ENCODE assay signal across 8 cellular contexts in the genomic region with DNA sequence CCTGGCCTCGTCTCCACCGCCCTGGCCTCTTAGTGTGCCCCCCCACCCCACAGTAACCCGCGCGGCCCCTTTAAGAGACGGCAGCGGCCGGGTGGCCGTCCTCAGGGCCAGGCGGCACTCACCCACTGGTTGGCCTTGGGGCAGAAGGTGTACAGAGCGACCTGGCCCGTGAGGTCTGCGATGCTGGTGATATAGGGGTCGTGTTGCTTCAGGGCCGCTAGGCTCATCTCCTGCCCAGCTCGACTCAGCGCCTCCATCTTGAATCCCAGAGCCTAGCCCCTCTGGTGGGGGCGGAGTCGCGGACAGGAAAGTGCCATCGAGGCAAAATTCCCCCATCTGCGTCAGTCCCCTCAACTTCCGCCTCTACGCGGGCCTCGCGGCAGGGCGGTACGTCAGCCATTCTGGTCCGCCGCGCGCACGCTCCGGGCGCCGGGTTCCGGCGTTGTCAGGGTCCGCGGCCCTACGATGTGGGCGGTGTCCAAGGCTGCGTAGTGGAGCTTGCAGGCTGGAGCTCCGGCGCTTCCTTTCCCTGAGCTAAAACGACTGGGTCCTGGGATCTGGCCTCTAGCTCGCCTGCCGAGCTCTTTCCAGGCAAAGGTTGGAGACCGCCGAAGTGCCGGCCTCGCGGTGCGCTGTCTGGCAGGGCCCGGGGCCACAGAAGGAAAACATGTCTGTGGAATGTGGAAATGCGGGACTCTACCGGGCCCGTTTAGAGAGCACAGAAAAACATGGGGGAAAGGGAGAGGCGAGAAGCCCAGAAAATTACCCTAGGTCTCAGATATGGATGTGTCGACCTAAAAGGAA. TPM values are rescaled to one million over a fixed set of nuclear protein-coding genes. Genes with fewer than 3 reads are reported as not detected.
DNase-seq lines count a peak whose midpoint lies in the region; ATAC-seq, FAIRE-seq and TF ChIP-seq lines count a peak whose summit lies in the region.

A gene (minus strand): TSS at position 283 of the 804 bp plus-strand sequence. CDS start 26 bp downstream, at position 257.

- DNase-seq in D721Med (ENCODE audit: insufficient read length, low spot score) (peak; percentile 85), OCI-LY7 (ENCODE audit: low spot score) (peak; percentile 98), activated T-cell treated with anti-CD3 and anti-CD28 coated beads for 1 hour (ENCODE audit: low read depth) (peak; percentile 88), epidermal melanocyte (ENCODE audit: insufficient read length, low spot score) (peak; percentile 87)
- DNase-seq in stimulated activated CD8-positive, alpha-beta memory T cell treated with anti-CD3 and anti-CD28 coated beads, Interleukin-4, amount 100 ng/mL, for 1 hour (ENCODE audit: low read depth in 2 of 2, low spot score in 1 of 2): peak; percentile 87 to 88

- no peaks in the 10 kb centered on the region for H3K27me3 ChIP-seq in HUES64 (ENCODE audit: insufficient read depth, low read length)
- no peaks in the 10 kb centered on the region for H3K27me3 ChIP-seq in mononuclear cell (ENCODE audit: insufficient read depth, low read length)

- H3K27ac ChIP-seq in HUES64 (ENCODE audit: low read depth, low read length) (peak within 1 kb of the TSS; percentile 95), OCI-LY7 (ENCODE audit: low read depth, low read length, poor library complexity, severe bottlenecking) (peak within 1 kb of the TSS; percentile 53)

- under 1% methylated on average over 61 of the region's 61 CpGs for WGBS in HUES64

- peak within 1 kb of the TSS; percentile 93 for H3K9ac ChIP-seq in HUES64 (ENCODE audit: low read depth, low read length)

- no peaks in the 10 kb centered on the region for H3K9me2 ChIP-seq in OCI-LY7 (ENCODE audit: insufficient read depth, low read length)

- H3K4me1 ChIP-seq in HUES64 (ENCODE audit: insufficient read depth, low read length): no peaks in the 10 kb centered on the region; the same call in 1 of the 2 replicates
- H3K4me1 ChIP-seq in OCI-LY7 (ENCODE audit: insufficient read depth, low read length, poor library complexity, severe bottlenecking): peaks cover 19% of the 10 kb centered on the region
- H3K4me1 ChIP-seq in mononuclear cell (ENCODE audit: insufficient read depth, low read length): peaks cover 23% of the 10 kb centered on the region

- peak within 1 kb of the TSS; percentile 98 for H3K4me3 ChIP-seq in HUES64 (ENCODE audit: low read length)
- H3K4me3 ChIP-seq in OCI-LY7 (ENCODE audit: low read depth, low read length, poor library complexity, severe bottlenecking): peak within 1 kb of the TSS; percentile 97
- peak within 1 kb of the TSS; percentile 97 for H3K4me3 ChIP-seq in mononuclear cell (ENCODE audit: low read length)

- peak within 1 kb of the TSS; percentile 100 for H2AFZ ChIP-seq in OCI-LY7 (ENCODE audit: low read length)

- FAIRE-seq in D721Med (lab: Jason Lieb, UNC): no peak

- no peaks in the 10 kb centered on the region for H4K20me1 ChIP-seq in OCI-LY7 (ENCODE audit: insufficient read depth, low read length)

- H3K79me2 ChIP-seq in OCI-LY7 (ENCODE audit: insufficient read depth, low read depth, low read length): peaks cover 33% of the 10 kb centered on the region

- POLR2A ChIA-PET in OCI-LY7 (lab: Charles Lee): interaction anchor here (0.6 to 1.8 kb wide), 14 partner anchors 12 to 1592 kb away, joined by 3 to 8 read pairs (median 4); no protein-coding TSS in a partner anchor

- TF ChIP-seq CTCF in D721Med (IDR thresholded peaks at IDR 0.05; ENCODE audit: insufficient read depth, missing control alignments) (no peak), OCI-LY7 (conservative IDR thresholded peaks at IDR 0.05; ENCODE audit: low read length) (no peak)

- intact Hi-C loops in OCI-LY7 (cut with micrococcal nuclease; ENCODE audit: unreplicated experiment): loop anchor here (2.0 to 5.0 kb wide), 2 partner anchors 93 to 545 kb away; a partner anchor contains a TSS

- no TSS peak for BruUV-seq in OCI-LY7 (replicated peaks; lab: Mats Ljungman, UMichigan)

- H3K9me3 ChIP-seq in HUES64 (ENCODE audit: insufficient read depth, low read depth, low read length): no peaks in the 10 kb centered on the region
- no peaks in the 10 kb centered on the region for H3K9me3 ChIP-seq in OCI-LY7 (ENCODE audit: low read length)
- no peaks in the 10 kb centered on the region for H3K9me3 ChIP-seq in mononuclear cell (ENCODE audit: low read depth, low read length)

- CTCF ChIA-PET in OCI-LY7 (lab: Charles Lee; ENCODE audit: unreplicated experiment): interaction anchor here (0.9 kb wide), 1 partner anchor 86 kb away, joined by 3 read pairs; no protein-coding TSS in a partner anchor

- H3K36me3 ChIP-seq in HUES64 (ENCODE audit: insufficient read depth, low read length) (peaks cover 22% of the 10 kb centered on the region), OCI-LY7 (ENCODE audit: insufficient read depth, low read length) (peaks cover 17% of the 10 kb centered on the region)

- peak within 1 kb of the TSS; percentile 98 for H3K4me2 ChIP-seq in OCI-LY7 (ENCODE audit: low read length)

- peak; percentile 94 for ATAC-seq in GM21447 (IDR thresholded peaks at IDR 0.05; ENCODE audit: unreplicated experiment)

RNA-seq across cellular contexts. Expression of the gene that starts here (rescaled TPM):
- 11.9 TPM for polyA plus RNA-seq in HUES64 (2013, experiment 1 of 2)
- 15.0 TPM for polyA plus RNA-seq in HUES64 (2013, experiment 2 of 2)
- total RNA-seq in OCI-LY7 (2014; rRNA removed; shearing (Covaris generic)): 21.8 and 23.8 TPM in 2 replicates
- total RNA-seq in OCI-LY7 (2022) (23.2 and 28.1 TPM in 2 replicates), mononuclear cell (80.2 TPM)

Comparison
In these comparisons a context has a peak if more than half of its experiments do, and no peak if none do; other contexts are left out.
1. Peak in every context shown above with its lines: DNase-seq, ATAC-seq, H3K4me3 ChIP-seq and H3K27ac ChIP-seq.